ENCODE assay signal across 16 cellular contexts in genomic region chr13:52597676-52598075, GRCh38.
"Had no signal": no experiment of that assay in that cellular context is flagged by ENCODE, and none has a peak within 500 bp of the region (broad histone marks: within the 10 kb centered on the region; RNA-seq: fewer than 3 reads in every experiment).

No MANE protein-coding gene starts in this region.

- H3K4me1 ChIP-seq: colonic mucosa, foreskin keratinocyte had no signal

- H3K4me3 ChIP-seq: colonic mucosa, esophagus muscularis mucosa, gastrocnemius medialis, heart right ventricle, left lung, lower lobe of right lung had no signal

- ATAC-seq: effector memory CD8-positive, alpha-beta T cell; foreskin keratinocyte; gastrocnemius medialis; heart right ventricle; left cardiac atrium; left lung; left ventricle myocardium superior; lower lobe of right lung had no signal

- DNase-seq: colonic mucosa; cortex of kidney; effector CD8-positive, alpha-beta T cell; effector memory CD8-positive, alpha-beta T cell; foreskin keratinocyte; gastrocnemius medialis; glutamatergic neuron; head of caudate nucleus; heart right ventricle; hippocampal formation; left cardiac atrium; left lung; left ventricle myocardium superior; lower lobe of right lung; mesenchymal stem cell had no signal

- H3K36me3 ChIP-seq: colonic mucosa, esophagus muscularis mucosa, gastrocnemius medialis, heart right ventricle, left lung, lower lobe of right lung had no signal

- H3K27me3 ChIP-seq: colonic mucosa, esophagus muscularis mucosa, foreskin keratinocyte, gastrocnemius medialis had no signal

- H3K9me3 ChIP-seq: colonic mucosa, esophagus muscularis mucosa, gastrocnemius medialis, heart right ventricle, left lung, lower lobe of right lung had no signal

- H3K27ac ChIP-seq: colonic mucosa, foreskin keratinocyte, gastrocnemius medialis, left lung, lower lobe of right lung had no signal
